In the genomic region with DNA sequence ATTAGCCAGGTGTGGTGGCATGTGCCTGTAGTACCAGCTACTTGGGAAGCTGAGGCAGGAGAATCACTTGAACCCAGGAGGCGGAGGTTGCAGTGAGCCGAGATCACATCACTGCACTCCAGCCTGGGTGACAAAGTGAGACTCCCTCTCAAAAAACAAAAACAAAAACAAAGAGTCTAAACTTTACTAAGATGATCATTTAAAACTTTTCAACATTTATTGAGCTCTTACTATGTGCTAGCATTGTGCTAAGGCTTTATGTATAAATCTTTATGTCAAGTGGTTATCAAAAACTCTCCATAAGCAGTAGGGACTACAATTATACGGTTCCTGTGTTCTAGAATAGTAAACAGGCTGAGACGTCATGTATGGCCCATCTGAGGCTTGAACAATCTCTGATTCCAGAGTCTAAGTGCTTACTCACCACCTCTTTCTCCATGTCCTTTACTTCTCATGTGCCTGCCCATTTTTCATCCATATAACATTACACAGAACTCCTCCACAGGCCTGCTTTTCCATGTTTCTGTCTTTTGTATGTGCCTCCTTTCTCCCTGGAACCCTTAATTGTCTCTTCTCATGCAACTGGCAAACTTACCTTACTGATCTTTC, we compare ENCODE assay signal across 22 cellular contexts.
DNase-seq lines count a peak whose midpoint lies in the region; ATAC-seq, FAIRE-seq and TF ChIP-seq lines count a peak whose summit lies in the region.
"Had no signal": no experiment of that assay in that cellular context is flagged by ENCODE, and none has a peak within 500 bp of the region (broad histone marks: within the 10 kb centered on the region; RNA-seq: fewer than 3 reads in every experiment).

No MANE protein-coding gene starts in this region.

- H3K36me3 Mint-ChIP-seq in MCF 10A (ENCODE audit: insufficient read depth, unreplicated experiment) = peaks cover 89% of the 10 kb centered on the region
- H3K36me3 Mint-ChIP-seq in naive thymus-derived CD4-positive, alpha-beta T cell = peaks cover 4 to 48% (median 16%) of the 10 kb centered on the region in 5 donors

- no peak for ATAC-seq in naive thymus-derived CD4-positive, alpha-beta T cell
- no peak for ATAC-seq in GM18858 (IDR thresholded peaks at IDR 0.05; ENCODE audit: unreplicated experiment)
- ATAC-seq in GM19467 (IDR thresholded peaks at IDR 0.05; ENCODE audit: unreplicated experiment) = no peak

- dilution Hi-C loops in mammary epithelial cell (cut with HindIII; ENCODE audit: low sequenced_read_pairs) = no loop called here

- no peak overlapping the region for H3K9ac ChIP-seq in mammary epithelial cell (ENCODE audit: insufficient read depth, low read length)
- H3K9ac ChIP-seq: SK-N-SH had no signal

- no peaks in the 10 kb centered on the region for H3K27me3 Mint-ChIP-seq in MCF 10A (ENCODE audit: insufficient read depth, unreplicated experiment)
- no peaks in the 10 kb centered on the region for H3K27me3 Mint-ChIP-seq in naive thymus-derived CD4-positive, alpha-beta T cell
- H3K27me3 Mint-ChIP-seq: IgD-negative memory B cell had no signal

- no peak for DNase-seq in MCF 10A (ENCODE audit: unreplicated experiment)
- no peak for DNase-seq in mammary epithelial cell
- peak; percentile 25 for DNase-seq in bronchial epithelial cell (ENCODE audit: low read depth)
- DNase-seq in naive thymus-derived CD4-positive, alpha-beta T cell = no peak
- no peak for DNase-seq in NCI-H1417 treated with DMSO at 0.1 percent for 48 hours (lab: John Stamatoyannopoulos, UW)
- DNase-seq: C1 segment of cervical spinal cord, Calu3, GF-D8, H9, Karpas-422, MG63, NCI-H1048, NCI-H2081, NCI-H510A, NCI-H82, OCI-M1, SHP77, SK-N-SH had no signal

- CTCF ChIA-PET in MCF 10A (lab: Yijun Ruan, JAX) = no interaction called here
- CTCF ChIA-PET in mammary epithelial cell (lab: Charles Lee; ENCODE audit: low non-redundant PET) = no interaction called here
- CTCF ChIA-PET in naive thymus-derived CD4-positive, alpha-beta T cell (lab: Charles Lee) = no interaction called here

- in situ Hi-C loops in mammary epithelial cell (cut with MboI; ENCODE audit: low sequenced_read_pairs in 2 of 2) = no loop called here

- no peaks in the 10 kb centered on the region for H3K9me3 Mint-ChIP-seq in MCF 10A (ENCODE audit: unreplicated experiment)
- peaks cover 0 to 2% (median 0%) of the 10 kb centered on the region in 11 donors for H3K9me3 Mint-ChIP-seq in naive thymus-derived CD4-positive, alpha-beta T cell
- H3K9me3 Mint-ChIP-seq: H9, IgD-negative memory B cell had no signal

- peak overlapping the region; percentile 13 for H3K27ac Mint-ChIP-seq in MCF 10A (ENCODE audit: low read depth, unreplicated experiment)
- peak overlapping the region in 7 of 9 donors; percentile 3 to 83 (median 39) for H3K27ac Mint-ChIP-seq in naive thymus-derived CD4-positive, alpha-beta T cell

- H3K4me1 ChIP-seq in mammary epithelial cell (ENCODE audit: insufficient read depth, low read length) = no peaks in the 10 kb centered on the region
- no peaks in the 10 kb centered on the region for H3K4me1 ChIP-seq in naive thymus-derived CD4-positive, alpha-beta T cell (ENCODE audit: control insufficient read depth in 2 of 2, insufficient read depth in 2 of 2, low read length in 2 of 2)

- H3K36me3 ChIP-seq in mammary epithelial cell (ENCODE audit: insufficient read depth, low read length) = peaks cover 15% of the 10 kb centered on the region
- H3K36me3 ChIP-seq in bronchial epithelial cell (ENCODE audit: control insufficient read depth, insufficient read depth, low read length) = peaks cover 5% of the 10 kb centered on the region
- H3K36me3 ChIP-seq in naive thymus-derived CD4-positive, alpha-beta T cell (ENCODE audit: control insufficient read depth in 2 of 3, insufficient read depth in 3 of 3, low read length in 3 of 3) = peaks cover 12 to 78% (median 13%) of the 10 kb centered on the region in 3 experiments

- BruUV-seq in MCF 10A (replicated peaks; lab: Mats Ljungman, UMichigan) (no TSS peak), mammary epithelial cell (replicated peaks; lab: Mats Ljungman, UMichigan) (no TSS peak)

- no peak overlapping the region for H3K4me2 ChIP-seq in mammary epithelial cell (ENCODE audit: insufficient read depth, low read depth, low read length)
- H3K4me2 ChIP-seq: SK-N-SH had no signal

- peaks cover 5% of the 10 kb centered on the region for H3K4me1 Mint-ChIP-seq in MCF 10A (ENCODE audit: insufficient read depth, unreplicated experiment)
- H3K4me1 Mint-ChIP-seq in naive thymus-derived CD4-positive, alpha-beta T cell = peaks cover 0 to under 1% (median 0%) of the 10 kb centered on the region in 7 donors

- H3K27me3 ChIP-seq in mammary epithelial cell (ENCODE audit: insufficient read depth, low read length) (no peaks in the 10 kb centered on the region), bronchial epithelial cell (ENCODE audit: control insufficient read depth, insufficient read depth, low read length) (no peaks in the 10 kb centered on the region)
- no peaks in the 10 kb centered on the region for H3K27me3 ChIP-seq in naive thymus-derived CD4-positive, alpha-beta T cell (ENCODE audit: control insufficient read depth in 2 of 2, insufficient read depth in 2 of 2, low read length in 2 of 2)
- H3K27me3 ChIP-seq: MG63 had no signal

- intact Hi-C loops in MCF 10A (cut with micrococcal nuclease) = no loop called here
- intact Hi-C loops in mammary epithelial cell (cut with micrococcal nuclease) = no loop called here
- intact Hi-C loops in naive thymus-derived CD4-positive, alpha-beta T cell (cut with micrococcal nuclease) = no loop called here

- no peak overlapping the region for H2AFZ ChIP-seq in mammary epithelial cell (ENCODE audit: low read depth, low read length)

- TF ChIP-seq CTCF in MCF 10A (IDR thresholded peaks at IDR 0.05; ENCODE audit: unreplicated experiment) (no peak), mammary epithelial cell (conservative IDR thresholded peaks at IDR 0.05 in 1 of 2, IDR thresholded peaks at IDR 0.05 in 1 of 2; ENCODE audit: extremely low read depth in 1 of 2, insufficient read depth in 1 of 2, low read depth in 1 of 2, low read length in 2 of 2) (no peak), bronchial epithelial cell (IDR thresholded peaks at IDR 0.05; ENCODE audit: insufficient read depth, low read length, severe bottlenecking) (no peak)

- no peaks in the 10 kb centered on the region for H4K20me1 ChIP-seq in mammary epithelial cell (ENCODE audit: insufficient read depth, low read length)

- WGBS in mammary epithelial cell (ENCODE audit: low coverage, missing lambda C conversion rate) = 94% methylated on average over 4 of the region's 4 CpGs

- no peak overlapping the region for H3K4me3 Mint-ChIP-seq in MCF 10A (ENCODE audit: unreplicated experiment)
- H3K4me3 Mint-ChIP-seq in naive thymus-derived CD4-positive, alpha-beta T cell = no peak overlapping the region
- H3K4me3 Mint-ChIP-seq: H9 had no signal

- H3K79me2 ChIP-seq in mammary epithelial cell (ENCODE audit: insufficient read depth, low read length) = no peaks in the 10 kb centered on the region

- POLR2A ChIA-PET in MCF 10A (lab: Yijun Ruan, JAX) = no interaction called here
- POLR2A ChIA-PET in naive thymus-derived CD4-positive, alpha-beta T cell (lab: Charles Lee) = no interaction called here

- H3K4me3 ChIP-seq in mammary epithelial cell (replicated peaks in 1 of 3; ENCODE audit: insufficient read depth in 1 of 3, low read depth in 2 of 3, low read length in 3 of 3) (no peak overlapping the region), bronchial epithelial cell (ENCODE audit: low read depth, low read length) (no peak overlapping the region)
- no peak overlapping the region for H3K4me3 ChIP-seq in naive thymus-derived CD4-positive, alpha-beta T cell (ENCODE audit: low read length)
- H3K4me3 ChIP-seq: MG63 had no signal

- H3K27ac ChIP-seq in mammary epithelial cell (ENCODE audit: insufficient read depth, low read depth, low read length) = no peak overlapping the region
- H3K27ac ChIP-seq in naive thymus-derived CD4-positive, alpha-beta T cell (ENCODE audit: low read depth, low read length) = no peak overlapping the region

- FAIRE-seq in bronchial epithelial cell (lab: Jason Lieb, UNC) = no peak
- FAIRE-seq: HTR-8/SVneo had no signal

- H3K9me3 ChIP-seq in mammary epithelial cell (replicated peaks; ENCODE audit: insufficient read depth, low read length) = no peaks in the 10 kb centered on the region
- no peaks in the 10 kb centered on the region for H3K9me3 ChIP-seq in naive thymus-derived CD4-positive, alpha-beta T cell (ENCODE audit: control insufficient read depth in 2 of 3, low read length in 3 of 3)
- H3K9me3 ChIP-seq: MG63, SK-N-SH had no signal
